Comparison of ENCODE assay signal across 8 cellular contexts in the genomic region with DNA sequence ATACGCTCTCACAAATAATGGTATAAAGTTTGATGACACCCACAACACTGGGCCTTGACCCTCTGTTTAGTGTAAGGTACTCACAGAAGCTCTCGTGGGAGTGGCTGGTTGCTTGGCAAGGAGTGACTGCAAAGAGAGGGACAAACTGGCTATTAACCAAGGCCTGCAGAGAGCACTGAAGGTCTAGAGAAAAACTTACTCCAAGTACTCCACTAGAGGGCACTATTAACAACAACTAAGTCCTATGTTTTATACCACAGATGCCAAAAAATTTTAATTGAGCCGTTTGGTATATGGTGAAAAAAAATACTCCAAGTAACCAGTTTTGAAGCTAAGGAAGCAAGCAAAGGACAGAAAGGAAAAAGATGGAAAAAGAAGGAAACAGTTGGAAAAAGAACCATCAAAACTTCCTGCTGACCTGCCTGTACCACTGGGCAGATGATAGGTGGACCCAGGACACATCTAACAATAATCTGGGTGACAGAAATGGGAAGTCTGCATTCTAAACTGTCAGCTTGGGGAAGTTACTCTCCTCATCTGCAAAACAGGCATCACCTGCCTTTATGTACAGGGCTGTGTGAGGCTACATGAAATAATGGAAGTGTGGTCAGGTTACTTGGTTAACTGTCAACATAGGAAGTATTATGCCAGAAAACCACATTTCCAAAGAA. TPM values are rescaled to one million over a fixed set of nuclear protein-coding genes. Genes with fewer than 3 reads are reported as not detected.
DNase-seq lines count a peak whose midpoint lies in the region; ATAC-seq, FAIRE-seq and TF ChIP-seq lines count a peak whose summit lies in the region.

No MANE protein-coding gene starts in this region.

- TF ChIP-seq EP300 in upper lobe of left lung (IDR thresholded peaks at IDR 0.05) = no peak

- H3K9me1 ChIP-seq in IMR-90 (ENCODE audit: insufficient read depth, low read length) = no peaks in the 10 kb centered on the region

- H3K27me3 ChIP-seq in IMR-90 (ENCODE audit: control insufficient read depth, insufficient read depth, low read length) = no peaks in the 10 kb centered on the region
- H3K27me3 ChIP-seq in upper lobe of left lung = no peaks in the 10 kb centered on the region

- no peak overlapping the region for H2BK15ac ChIP-seq in IMR-90 (ENCODE audit: low read depth, low read length)

- TF ChIP-seq CTCF in IMR-90 (conservative IDR thresholded peaks at IDR 0.05; ENCODE audit: low read depth, low read length) = peak; percentile 59
- TF ChIP-seq CTCF in upper lobe of left lung (IDR thresholded peaks at IDR 0.05) = peak; percentile 53 to 75 (median 61)

- H4K20me1 ChIP-seq in IMR-90 (ENCODE audit: insufficient read depth, low read length) = peaks cover 20% of the 10 kb centered on the region; the same call in 1 of the 2 replicates

- no peak overlapping the region for H3K4me2 ChIP-seq in IMR-90 (ENCODE audit: low read depth, low read length)

- H3K27ac ChIP-seq in IMR-90 (ENCODE audit: insufficient read depth, low read length) (no peak overlapping the region), upper lobe of left lung (peak overlapping the region in 1 of 4 donors; percentile 49)

- no peak overlapping the region for H2BK120ac ChIP-seq in IMR-90 (ENCODE audit: low read depth, low read length)

- TF ChIP-seq POLR2A in IMR-90 (IDR thresholded peaks at IDR 0.05; ENCODE audit: low read depth, low read length) (no peak), upper lobe of left lung (IDR thresholded peaks at IDR 0.05) (no peak), H54 (IDR thresholded peaks at IDR 0.05; ENCODE audit: low read depth, low read length) (no peak)

- H3K4me1 ChIP-seq in IMR-90 (ENCODE audit: control insufficient read depth, insufficient read depth, low read length) = no peaks in the 10 kb centered on the region; the same call in 1 of the 2 replicates
- peaks cover 0 to 10% (median 7%) of the 10 kb centered on the region in 4 donors for H3K4me1 ChIP-seq in upper lobe of left lung

- peak; percentile 85 for ATAC-seq in IMR-90 (ENCODE audit: low read depth)
- peak; percentile 84 for ATAC-seq in left colon
- ATAC-seq in upper lobe of left lung (ENCODE audit: low FRiP score in 2 of 2) = peak; percentile 81 to 89
- ATAC-seq in GM19324 (IDR thresholded peaks at IDR 0.05; ENCODE audit: low FRiP score, unreplicated experiment) = no peak

- peak; percentile 47 for TF ChIP-seq RAD21 in IMR-90 (IDR thresholded peaks at IDR 0.05; ENCODE audit: low read length)

- H2BK5ac ChIP-seq in IMR-90 (ENCODE audit: low read depth, low read length, poor library complexity, severe bottlenecking) = no peak overlapping the region

- H2AFZ ChIP-seq in IMR-90 (replicated peaks; ENCODE audit: low read length, poor library complexity) = no peak overlapping the region

- peak; percentile 91 for DNase-seq in G401 (ENCODE audit: low spot score)
- DNase-seq in IMR-90 = peak; percentile 67
- peak; percentile 38 for DNase-seq in OCI-M2 (lab: John Stamatoyannopoulos, UW; ENCODE audit: unreplicated experiment)
- DNase-seq in cerebellum (ENCODE audit: low spot score) = peak; percentile 88
- DNase-seq in left colon = peak in 1 of 2 donors; percentile 41
- DNase-seq in upper lobe of left lung = no peak
- no peak for DNase-seq in H54 (ENCODE audit: insufficient read length, low spot score)

- BruUV-seq in IMR-90 (replicated peaks; lab: Mats Ljungman, UMichigan) = no TSS peak

- CTCF ChIA-PET in IMR-90 (lab: Yijun Ruan, JAX) = interaction anchor here (0.6 to 2.9 kb wide), 6 partner anchors 9 to 67 kb away, joined by 3 to 10 read pairs (median 4); partner anchors contain the start of gene DYNC1LI2

- H3K9me3 ChIP-seq in IMR-90 (ENCODE audit: control insufficient read depth, insufficient read depth, low read length) (no peaks in the 10 kb centered on the region), upper lobe of left lung (no peaks in the 10 kb centered on the region)

- H3K23ac ChIP-seq in IMR-90 (ENCODE audit: low read depth, low read length) = no peak overlapping the region

- H3K18ac ChIP-seq in IMR-90 (ENCODE audit: low read depth, low read length) = no peak overlapping the region

- no peak overlapping the region for H2AK9ac ChIP-seq in IMR-90 (replicated peaks; ENCODE audit: low read depth, low read length, poor library complexity)

- no CpG with 5 or more reads among the region's 3 CpGs for WGBS in IMR-90 (ENCODE audit: extremely low coverage in 2 of 2, insufficient read length in 1 of 2), 2 experiments
- 31 to 33% methylated on average over 3 of the region's 3 CpGs for WGBS in upper lobe of left lung, 2 donors

- POLR2A ChIA-PET in IMR-90 (lab: Charles Lee; ENCODE audit: unreplicated experiment) = no interaction called here

- no peak overlapping the region for H3K56ac ChIP-seq in IMR-90 (ENCODE audit: extremely low read depth, insufficient read depth, low read length)

- H2AK5ac ChIP-seq in IMR-90 (ENCODE audit: low read depth, low read length) = no peak overlapping the region

- H4K91ac ChIP-seq in IMR-90 (ENCODE audit: insufficient read depth, low read depth, low read length) = no peak overlapping the region

- H3K14ac ChIP-seq in IMR-90 (replicated peaks; ENCODE audit: low read depth, low read length) = no peak overlapping the region

- no peak overlapping the region for H3K4me3 ChIP-seq in IMR-90 (ENCODE audit: insufficient read depth, low read depth, low read length)
- no peak overlapping the region for H3K4me3 ChIP-seq in upper lobe of left lung

- H3K4ac ChIP-seq in IMR-90 (ENCODE audit: low read depth, low read length) = no peak overlapping the region

- dilution Hi-C loops in IMR-90 (cut with HindIII; ENCODE audit: low sequenced_read_pairs, unreplicated experiment) = no loop called here

- no peak overlapping the region for H3K9ac ChIP-seq in IMR-90 (ENCODE audit: low read depth, low read length)

- H3K36me3 ChIP-seq in IMR-90 (ENCODE audit: control insufficient read depth, insufficient read depth, low read length) = peaks cover 77% of the 10 kb centered on the region
- peaks cover 54 to 94% (median 92%) of the 10 kb centered on the region in 4 donors for H3K36me3 ChIP-seq in upper lobe of left lung

- 0 out of 4 replicates have a peak overlapping the region, but pooled peaks of 1 of the 2 experiments have one; percentile 8 for H4K8ac ChIP-seq in IMR-90 (ENCODE audit: low read depth in 2 of 2, low read length in 2 of 2)

- intact Hi-C loops in IMR-90 (cut with micrococcal nuclease) = loop anchor here (5.0 kb wide), 1 partner anchor 139 kb away; no protein-coding TSS in a partner anchor
- intact Hi-C loops in left colon (cut with DNase I, micrococcal nuclease) = loop anchor here in 1 of 2 donors (10.0 kb wide), 1 partner anchor 137 kb away; no protein-coding TSS in a partner anchor

- H2BK20ac ChIP-seq in IMR-90 (ENCODE audit: low read depth, low read length) = no peak overlapping the region

- H4K5ac ChIP-seq in IMR-90 (ENCODE audit: low read depth, low read length) = no peak overlapping the region

- in situ Hi-C loops in G401 (cut with HindIII; ENCODE audit: low sequenced_read_pairs) = no loop called here
- in situ Hi-C loops in IMR-90 (cut with MboI; ENCODE audit: low sequenced_read_pairs) = no loop called here

- no peak for FAIRE-seq in H54 (lab: Jason Lieb, UNC)

- peaks cover 17 to 32% of the 10 kb centered on the region in 2 experiments for H3K79me1 ChIP-seq in IMR-90 (ENCODE audit: low read depth in 1 of 2, low read length in 2 of 2)

TF ChIP-seq in IMR-90, 13 proteins besides CTCF, POLR2A, EP300 and RAD21:
- TF ChIP-seq, protein P1, sequence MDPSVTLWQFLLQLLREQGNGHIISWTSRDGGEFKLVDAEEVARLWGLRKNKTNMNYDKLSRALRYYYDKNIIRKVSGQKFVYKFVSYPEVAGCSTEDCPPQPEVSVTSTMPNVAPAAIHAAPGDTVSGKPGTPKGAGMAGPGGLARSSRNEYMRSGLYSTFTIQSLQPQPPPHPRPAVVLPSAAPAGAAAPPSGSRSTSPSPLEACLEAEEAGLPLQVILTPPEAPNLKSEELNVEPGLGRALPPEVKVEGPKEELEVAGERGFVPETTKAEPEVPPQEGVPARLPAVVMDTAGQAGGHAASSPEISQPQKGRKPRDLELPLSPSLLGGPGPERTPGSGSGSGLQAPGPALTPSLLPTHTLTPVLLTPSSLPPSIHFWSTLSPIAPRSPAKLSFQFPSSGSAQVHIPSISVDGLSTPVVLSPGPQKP (IDR thresholded peaks at IDR 0.05; ENCODE audit: borderline replicate concordance, low read depth, low read length) = no peak
- peak; percentile 42 for TF ChIP-seq SMC3 (IDR thresholded peaks at IDR 0.05; ENCODE audit: low read depth, low read length)

RNA-seq across cellular contexts. Expression of gene DYNC1LI2, which starts 23.2 kb away (rescaled TPM):
- 41.6 and 63.4 TPM in 2 replicates for total RNA-seq in G401 (2014; rRNA removed; shearing (Covaris generic))
- total RNA-seq in IMR-90 (2012; rRNA removed) = 88.4 and 98.9 TPM in 2 replicates
- 54.2 and 65.3 TPM in 2 replicates for polyA plus RNA-seq in IMR-90 (2012; rRNA removed)
- 132 and 238 TPM in 2 replicates for polyA plus RNA-seq in IMR-90 (2012; cell fraction: cytosol; rRNA removed)
- 144 and 334 TPM in 2 replicates for polyA plus RNA-seq in IMR-90 (2012; cell fraction: nucleus; rRNA removed; ENCODE audit: low replicate concordance)
- 145 TPM for total RNA-seq in cerebellum
- 100 to 1,000 TPM; 165 to 171 TPM for total RNA-seq in left colon
- total RNA-seq in upper lobe of left lung = 100 to 1,000 TPM in 5 of 6 donors, 10 to 100 TPM in 1; 91.5 to 190 (median 132) TPM

RNA-seq across cellular contexts. Expression of gene CMTM4, which starts 31.7 kb away (rescaled TPM):
- total RNA-seq in G401 (2014; rRNA removed; shearing (Covaris generic)) = 11.9 and 22.5 TPM in 2 replicates
- total RNA-seq in IMR-90 (2012; rRNA removed) (14.5 and 15.8 TPM in 2 replicates), cerebellum (39.0 TPM), left colon (100 to 1,000 TPM; 168 to 172 TPM), upper lobe of left lung (10 to 100 TPM; 35.6 to 82.1 (median 55.1) TPM)
- polyA plus RNA-seq in IMR-90 (2012; rRNA removed) = 8.3 and 9.0 TPM in 2 replicates
- 6.4 and 6.6 TPM in 2 replicates for polyA plus RNA-seq in IMR-90 (2012; cell fraction: cytosol; rRNA removed)
- 9.1 and 16.7 TPM in 2 replicates for polyA plus RNA-seq in IMR-90 (2012; cell fraction: nucleus; rRNA removed; ENCODE audit: low replicate concordance)

Comparison
In these comparisons a context has a peak if more than half of its experiments do, and no peak if none do; other contexts are left out.
1. DNase-seq: peak in G401 (single experiment), IMR-90 (single experiment), OCI-M2 (single experiment) and cerebellum (single experiment); none in upper lobe of left lung (0 of 2) and H54 (single experiment).